ENCODE assay signal across 1 cellular context in genomic region chr20:38626921-38627659, GRCh38.
TF ChIP-seq lines count a peak whose summit lies in the region.

No MANE protein-coding gene starts in this region.

TF ChIP-seq in HepG2, 621 proteins besides CTCF, POLR2A, EP300 and RAD21 (continued from another document):
- peak; percentile 48; the same call in 1 of the 2 replicates for TF ChIP-seq ZNF207 (IDR thresholded peaks at IDR 0.05; ENCODE audit: borderline replicate concordance)
- no peak for TF ChIP-seq SRSF1 (optimal IDR thresholded peaks at IDR 0.05; ENCODE audit: low read depth, low read length)
- TF ChIP-seq FOXA1 (IDR thresholded peaks at IDR 0.05) = peak; percentile 48; the same call in 1 of the 2 replicates
- no peak for TF ChIP-seq FOXA1 (CRISPR knock-in tag; IDR thresholded peaks at IDR 0.05)
- peak; percentile 72; the same call in 1 of the 2 replicates for TF ChIP-seq TRIM22 (IDR thresholded peaks at IDR 0.05)
- peak; percentile 76 for TF ChIP-seq ZNF282 (IDR thresholded peaks at IDR 0.05; ENCODE audit: partially characterized antibody)
- no peak for TF ChIP-seq EHMT2 (IDR thresholded peaks at IDR 0.05; ENCODE audit: borderline replicate concordance, low read depth, low read length)
- 0 out of 2 replicates have a peak, but pooled peaks have one; percentile 18 for TF ChIP-seq SKIL (CRISPR knock-in tag; IDR thresholded peaks at IDR 0.05; ENCODE audit: borderline replicate concordance)
- no peak for TF ChIP-seq ZNF343 (CRISPR knock-in tag; IDR thresholded peaks at IDR 0.05)
- TF ChIP-seq ZNF20 (CRISPR knock-in tag; IDR thresholded peaks at IDR 0.05) = no peak
- peak; percentile 70; the same call in 1 of the 2 replicates for TF ChIP-seq SOX6 (IDR thresholded peaks at IDR 0.05)
- TF ChIP-seq SOX6 (CRISPR knock-in tag; IDR thresholded peaks at IDR 0.05) = no peak
- TF ChIP-seq ZNF605 (CRISPR knock-in tag; IDR thresholded peaks at IDR 0.05) = no peak
- no peak for TF ChIP-seq MIER3 (CRISPR knock-in tag; IDR thresholded peaks at IDR 0.05; ENCODE audit: borderline replicate concordance)
- no peak for TF ChIP-seq JARID2 (CRISPR knock-in tag; IDR thresholded peaks at IDR 0.05; ENCODE audit: insufficient replicate concordance)
- peak; percentile 66 for TF ChIP-seq PHB2 (IDR thresholded peaks at IDR 0.05; ENCODE audit: partially characterized antibody)
- TF ChIP-seq MZF1 (CRISPR knock-in tag; IDR thresholded peaks at IDR 0.05; ENCODE audit: borderline replicate concordance) = no peak
- 0 out of 2 replicates have a peak, but pooled peaks have one; percentile 24 for TF ChIP-seq SP2 (CRISPR knock-in tag; IDR thresholded peaks at IDR 0.05)
- TF ChIP-seq GATAD2A (CRISPR knock-in tag; IDR thresholded peaks at IDR 0.05) = no peak
- no peak for TF ChIP-seq ZNF883 (CRISPR knock-in tag; IDR thresholded peaks at IDR 0.05; ENCODE audit: not compliant biosample characterization)
- no peak for TF ChIP-seq ZNF224 (CRISPR knock-in tag; IDR thresholded peaks at IDR 0.05)
- no peak for TF ChIP-seq BORCS8-MEF2B (CRISPR knock-in tag; IDR thresholded peaks at IDR 0.05)
- TF ChIP-seq ZNF768 (CRISPR knock-in tag; IDR thresholded peaks at IDR 0.05) = 0 out of 2 replicates have a peak, but pooled peaks have one; percentile 17
- no peak for TF ChIP-seq ZBTB46 (CRISPR knock-in tag; IDR thresholded peaks at IDR 0.05; ENCODE audit: borderline replicate concordance)
- peak; percentile 15; the same call in 1 of the 2 replicates for TF ChIP-seq LCORL (IDR thresholded peaks at IDR 0.05)
- TF ChIP-seq LCORL (CRISPR knock-in tag; IDR thresholded peaks at IDR 0.05) = no peak
- no peak for TF ChIP-seq ZNF484 (CRISPR knock-in tag; IDR thresholded peaks at IDR 0.05; ENCODE audit: borderline replicate concordance, low read depth)
- no peak for TF ChIP-seq ZNF547 (CRISPR knock-in tag; IDR thresholded peaks at IDR 0.05)
- TF ChIP-seq JUNB (CRISPR knock-in tag; IDR thresholded peaks at IDR 0.05; ENCODE audit: borderline replicate concordance) = 0 out of 2 replicates have a peak, but pooled peaks have one; percentile 49
- no peak for TF ChIP-seq RFXAP (CRISPR knock-in tag; IDR thresholded peaks at IDR 0.05; ENCODE audit: borderline replicate concordance)
- no peak for TF ChIP-seq NR1H2 (CRISPR knock-in tag; IDR thresholded peaks at IDR 0.05; ENCODE audit: borderline replicate concordance, low read depth)
- no peak for TF ChIP-seq HOXA3 (CRISPR knock-in tag; IDR thresholded peaks at IDR 0.05)
- no peak for TF ChIP-seq ZNF318 (CRISPR knock-in tag; IDR thresholded peaks at IDR 0.05)
- TF ChIP-seq ZNF704 (CRISPR knock-in tag; IDR thresholded peaks at IDR 0.05; ENCODE audit: borderline replicate concordance) = no peak
- peak; percentile 25; the same call in 1 of the 2 replicates for TF ChIP-seq FOXK2 (IDR thresholded peaks at IDR 0.05)
- TF ChIP-seq ZNF546 (CRISPR knock-in tag; conservative IDR thresholded peaks at IDR 0.05) = no peak
